ENCODE assay signal across 16 cellular contexts in the genomic region with DNA sequence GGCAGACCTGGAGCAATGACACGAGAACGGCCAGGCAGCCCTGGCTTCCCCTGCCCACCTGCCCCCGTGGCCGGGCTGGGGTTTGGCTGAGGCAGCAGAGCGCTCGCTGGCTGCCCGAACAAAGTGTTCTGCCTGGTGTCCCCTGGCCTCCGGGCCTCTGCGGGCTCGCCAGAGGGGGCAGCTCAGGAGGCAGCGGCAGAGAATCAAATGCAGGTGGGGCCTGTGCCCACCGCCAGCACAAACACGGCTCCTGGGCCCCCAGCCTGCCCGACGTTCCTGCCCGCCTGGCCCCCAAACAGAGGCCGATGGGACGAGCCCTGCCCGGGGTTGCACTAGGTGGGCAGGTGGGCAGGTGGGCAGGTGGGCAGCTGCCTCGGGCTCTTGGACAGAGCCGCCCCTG. TPM values are rescaled to one million over a fixed set of nuclear protein-coding genes. Genes with fewer than 3 reads are reported as not detected.
A peak's percentile ranks its signal among the peaks of the same experiment; 100 is the strongest.
DNase-seq lines count a peak whose midpoint lies in the region; ATAC-seq and TF ChIP-seq lines count a peak whose summit lies in the region.
"Had no signal": no experiment of that assay in that cellular context is flagged by ENCODE, and none has a peak within 500 bp of the region (broad histone marks: within the 10 kb centered on the region; RNA-seq: fewer than 3 reads in every experiment).

No MANE protein-coding gene starts in this region.

- H3K27me3 ChIP-seq in cardiac muscle cell (no peaks in the 10 kb centered on the region), BLaER1 (no peaks in the 10 kb centered on the region), right cardiac atrium (ENCODE audit: control insufficient read depth, insufficient read depth) (no peaks in the 10 kb centered on the region), psoas muscle (ENCODE audit: insufficient read depth in 3 of 3, low read length in 2 of 3) (no peaks in the 10 kb centered on the region)

- peak overlapping the region; percentile 67 for H3K27ac ChIP-seq in cardiac muscle cell
- H3K27ac ChIP-seq in BLaER1: peak overlapping the region; percentile 70
- no peak overlapping the region for H3K27ac ChIP-seq in right cardiac atrium (ENCODE audit: low read length)
- peak overlapping the region; percentile 9 for H3K27ac ChIP-seq in psoas muscle

- H3K36me3 ChIP-seq in cardiac muscle cell: no peaks in the 10 kb centered on the region
- H3K36me3 ChIP-seq in BLaER1: no peaks in the 10 kb centered on the region
- no peaks in the 10 kb centered on the region for H3K36me3 ChIP-seq in psoas muscle (ENCODE audit: insufficient read depth in 1 of 2, low read depth in 1 of 2)

- no peak overlapping the region for H3K4me3 ChIP-seq in cardiac muscle cell
- no peak overlapping the region for H3K4me3 ChIP-seq in BLaER1
- no peak overlapping the region for H3K4me3 ChIP-seq in right cardiac atrium (ENCODE audit: low read length)
- no peak overlapping the region for H3K4me3 ChIP-seq in psoas muscle
- H3K4me3 ChIP-seq: GM23338 had no signal

- ATAC-seq in right cardiac atrium: no peak
- ATAC-seq in psoas muscle: no peak
- ATAC-seq in GM19452 (IDR thresholded peaks at IDR 0.05; ENCODE audit: unreplicated experiment): no peak
- ATAC-seq: GM23338, HCT116 had no signal

- H3K4me1 ChIP-seq in cardiac muscle cell (ENCODE audit: low read depth): peaks cover 39% of the 10 kb centered on the region
- H3K4me1 ChIP-seq in BLaER1: peaks cover 76% of the 10 kb centered on the region
- H3K4me1 ChIP-seq in right cardiac atrium (ENCODE audit: control insufficient read depth, insufficient read depth, low read length): peaks cover 6% of the 10 kb centered on the region
- no peaks in the 10 kb centered on the region for H3K4me1 ChIP-seq in psoas muscle

- H3K4me2 ChIP-seq in BLaER1: peak overlapping the region; percentile 86
- H3K4me2 ChIP-seq: GM23338 had no signal

- H4K20me1 ChIP-seq in BLaER1: no peaks in the 10 kb centered on the region

- WGBS in right cardiac atrium: 90% methylated on average over 21 of the region's 21 CpGs
- WGBS in psoas muscle, 3 donors: 80 to 90% (median 88%) methylated on average over 19 to 21 of the region's 21 CpGs

- H3K9ac ChIP-seq in BLaER1: no peak overlapping the region; the same call in 1 of the 2 replicates

- intact Hi-C loops in cardiac septum (cut with DNase I): loop anchor here (5.0 kb wide), 1 partner anchor 44 kb away; no protein-coding TSS in a partner anchor
- intact Hi-C loops in right cardiac atrium (cut with DNase I): no loop called here
- intact Hi-C loops in psoas muscle (cut with DNase I): no loop called here

- TF ChIP-seq CTCF in cardiac muscle cell (IDR thresholded peaks at IDR 0.05; ENCODE audit: low read depth, low read length) (no peak), psoas muscle (IDR thresholded peaks at IDR 0.05) (no peak)

- DNase-seq in cardiac muscle cell (ENCODE audit: low read depth in 1 of 2, low spot score in 1 of 2): no peak
- no peak for DNase-seq in cardiac septum (ENCODE audit: low spot score)
- DNase-seq in right cardiac atrium: peak in 2 of 3 donors; percentile 24 to 58
- DNase-seq in psoas muscle: peak in 1 of 2 donors; percentile 40
- no peak for DNase-seq in T1000 (lab: John Stamatoyannopoulos, UW)
- DNase-seq: 8988T; C1 segment of cervical spinal cord; Caco-2; CD4-positive, CD25-positive, alpha-beta regulatory T cell; H7; HFFc6; IMR-90 had no signal

- H3K9me3 ChIP-seq in cardiac muscle cell (ENCODE audit: low read depth) (no peaks in the 10 kb centered on the region), BLaER1 (no peaks in the 10 kb centered on the region), right cardiac atrium (ENCODE audit: control insufficient read depth, low read length) (no peaks in the 10 kb centered on the region), psoas muscle (no peaks in the 10 kb centered on the region)
- H3K9me3 ChIP-seq: Caco-2 had no signal

RNA-seq across cellular contexts. Expression of gene CDKN1C, which starts 46.9 kb away (rescaled TPM):
- total RNA-seq in cardiac muscle cell (108 and 127 TPM in 2 replicates), cardiac septum (11.5 TPM), right cardiac atrium (10 to 100 TPM; 16.1 to 26.3 (median 21.4) TPM), psoas muscle (10 to 100 TPM; 14.3 to 37.7 (median 27.9) TPM)
- polyA plus RNA-seq in cardiac muscle cell (64.6 and 96.7 TPM in 2 replicates), right cardiac atrium (27.6 TPM), psoas muscle (10 to 100 TPM; 24.5 to 49.4 (median 30.7) TPM)

Comparison
In these comparisons a context has a peak if more than half of its experiments do, and no peak if none do; other contexts are left out.
1. DNase-seq: peak in right cardiac atrium (2 of 3); none in cardiac muscle cell (0 of 2), cardiac septum (single experiment) and T1000 (single experiment).